11 cellular contexts compared by ENCODE assay signal in genomic region chr3:171258316-171258715, GRCh38.
DNase-seq lines count a peak whose midpoint lies in the region; ATAC-seq, FAIRE-seq and TF ChIP-seq lines count a peak whose summit lies in the region.
"Had no signal": no experiment of that assay in that cellular context is flagged by ENCODE, and none has a peak within 500 bp of the region (broad histone marks: within the 10 kb centered on the region; RNA-seq: fewer than 3 reads in every experiment).

No MANE protein-coding gene starts in this region.

- DNase-seq in CD4-positive, CD25-positive, alpha-beta regulatory T cell: no peak
- DNase-seq in HT1080 (ENCODE audit: low read depth): peak; percentile 41
- DNase-seq in K562 (ENCODE audit: extremely low read depth in 1 of 4, low spot score in 3 of 4): no peak
- DNase-seq in kidney tubule cell (ENCODE audit: low spot score): peak; percentile 68
- DNase-seq in NCI-H82 (lab: John Stamatoyannopoulos, UW): no peak
- no peak for DNase-seq in prostate gland (ENCODE audit: low spot score)
- DNase-seq in KBM-7: no peak
- no peak for DNase-seq in COLO668 (lab: John Stamatoyannopoulos, UW; ENCODE audit: unreplicated experiment)
- DNase-seq: NCI-H1436 had no signal

- no peak for TF ChIP-seq EP300 in K562 (IDR thresholded peaks at IDR 0.05; ENCODE audit: low read length)

- CTCF ChIA-PET in K562 (lab: Yijun Ruan, JAX; ENCODE audit: low intra/inter-chr PET ratio): no interaction called here

- 84% methylated on average over 2 of the region's 2 CpGs for WGBS in K562 (ENCODE audit: insufficient coverage, low coverage, missing lambda C conversion rate)
- 27% methylated on average over 2 of the region's 2 CpGs for WGBS in prostate gland

- no peak overlapping the region for H2AFZ ChIP-seq in K562 (ENCODE audit: low read depth, low read length)

- H3K27me3 Mint-ChIP-seq in CD4-positive, CD25-positive, alpha-beta regulatory T cell: no peaks in the 10 kb centered on the region

- H3K36me3 ChIP-seq in CD4-positive, CD25-positive, alpha-beta regulatory T cell (ENCODE audit: control insufficient read depth, insufficient read depth, low read length): no peaks in the 10 kb centered on the region
- H3K36me3 ChIP-seq in K562 (ENCODE audit: control insufficient read depth, insufficient read depth, low read length) (no peaks in the 10 kb centered on the region), prostate gland (no peaks in the 10 kb centered on the region)

- peaks cover 13% of the 10 kb centered on the region for H3K36me3 Mint-ChIP-seq in CD4-positive, CD25-positive, alpha-beta regulatory T cell

- POLR2A ChIA-PET in K562 (lab: Yijun Ruan, JAX): interaction anchor here (0.6 to 1.1 kb wide), 2 partner anchors 9 to 69 kb away, joined by 3 read pairs; no protein-coding TSS in a partner anchor

- no TSS peak for BruUV-seq in K562 (replicated peaks; lab: Mats Ljungman, UMichigan)

- TF ChIP-seq POLR2A in K562 (conservative IDR thresholded peaks at IDR 0.05): no peak
- no peak for TF ChIP-seq POLR2A in prostate gland (IDR thresholded peaks at IDR 0.05)

- H4K20me1 ChIP-seq in K562 (replicated peaks; ENCODE audit: control insufficient read depth, insufficient read depth, low read length): 0 out of 2 replicates have a peak, but pooled peaks cover 5% of the 10 kb centered on the region

- no peak overlapping the region for H3K4me2 ChIP-seq in K562 (ENCODE audit: insufficient read depth, low read length)

- ATAC-seq in CD4-positive, CD25-positive, alpha-beta regulatory T cell (ENCODE audit: low read depth in 2 of 2): no peak
- ATAC-seq in K562: no peak

- peak overlapping the region; percentile 88 for H3K27ac ChIP-seq in CD4-positive, CD25-positive, alpha-beta regulatory T cell (ENCODE audit: insufficient read depth, low read length, poor library complexity, severe bottlenecking)
- H3K27ac ChIP-seq in K562 (ENCODE audit: extremely low read depth, low read depth, low read length): no peak overlapping the region
- no peak overlapping the region for H3K27ac ChIP-seq in prostate gland
- H3K27ac ChIP-seq: C4-2B had no signal

- no peak for FAIRE-seq in K562 (lab: Jason Lieb, UNC)
- FAIRE-seq: TTC549 had no signal

- intact Hi-C loops in K562 (cut with micrococcal nuclease) (no loop called here), prostate gland (cut with DNase I) (no loop called here)

- peaks cover 56 to 98% (median 85%) of the 10 kb centered on the region in 4 donors for H3K4me1 Mint-ChIP-seq in CD4-positive, CD25-positive, alpha-beta regulatory T cell

- TF ChIP-seq RAD21 in K562 (CRISPR knock-in tag; conservative IDR thresholded peaks at IDR 0.05 in 1 of 2, IDR thresholded peaks at IDR 0.05 in 1 of 2): no peak

- H3K9me3 Mint-ChIP-seq in CD4-positive, CD25-positive, alpha-beta regulatory T cell: peaks cover 0 to 5% (median 0%) of the 10 kb centered on the region in 7 donors

- no peaks in the 10 kb centered on the region for H3K9me3 ChIP-seq in CD4-positive, CD25-positive, alpha-beta regulatory T cell (ENCODE audit: control insufficient read depth in 2 of 2, low read length in 2 of 2)
- H3K9me3 ChIP-seq in K562 (replicated peaks; ENCODE audit: control insufficient read depth, insufficient read depth, low read depth, low read length) (no peaks in the 10 kb centered on the region), prostate gland (no peaks in the 10 kb centered on the region)

- no peak overlapping the region for H3K9ac ChIP-seq in K562 (ENCODE audit: insufficient read depth in 1 of 2, low read depth in 2 of 2, low read length in 2 of 2)

- no peaks in the 10 kb centered on the region for H3K27me3 ChIP-seq in CD4-positive, CD25-positive, alpha-beta regulatory T cell (ENCODE audit: control insufficient read depth, insufficient read depth, low read length)
- H3K27me3 ChIP-seq in K562 (ENCODE audit: control insufficient read depth in 2 of 2, insufficient read depth in 2 of 2, low read length in 2 of 2) (no peaks in the 10 kb centered on the region), prostate gland (replicated peaks; ENCODE audit: insufficient read depth) (no peaks in the 10 kb centered on the region)

- H3K4me3 Mint-ChIP-seq in CD4-positive, CD25-positive, alpha-beta regulatory T cell: peak overlapping the region; percentile 44 to 68 (median 58)

- no peaks in the 10 kb centered on the region for H3K9me1 ChIP-seq in K562 (ENCODE audit: control insufficient read depth, insufficient read depth, low read length)

- H3K4me3 ChIP-seq in CD4-positive, CD25-positive, alpha-beta regulatory T cell (ENCODE audit: low read depth, low read length): peak overlapping the region; percentile 49
- H3K4me3 ChIP-seq in K562: no peak overlapping the region
- no peak overlapping the region for H3K4me3 ChIP-seq in prostate gland

- TF ChIP-seq CTCF in K562 (IDR thresholded peaks at IDR 0.05 in 2 of 3, conservative IDR thresholded peaks at IDR 0.05 in 1 of 3; ENCODE audit: insufficient read depth in 2 of 3, low read depth in 1 of 3, low read length in 3 of 3) (no peak), prostate gland (IDR thresholded peaks at IDR 0.05) (no peak)

- H3K79me2 ChIP-seq in K562 (ENCODE audit: control insufficient read depth, insufficient read depth, low read length): 0 out of 3 replicates have a peak, but pooled peaks cover 2% of the 10 kb centered on the region

- in situ Hi-C loops in K562 (cut with MboI) (no loop called here), KBM-7 (cut with MboI; ENCODE audit: low pct_unique_long_range_greater_than_20kb, low sequenced_read_pairs) (no loop called here)

- H3K4me1 ChIP-seq in CD4-positive, CD25-positive, alpha-beta regulatory T cell (ENCODE audit: control insufficient read depth, insufficient read depth, low read length, poor library complexity, severe bottlenecking): peaks cover 93% of the 10 kb centered on the region
- H3K4me1 ChIP-seq in K562 (replicated peaks in 1 of 2; ENCODE audit: control insufficient read depth in 2 of 2, insufficient read depth in 2 of 2, low read length in 2 of 2): no peaks in the 10 kb centered on the region
- no peaks in the 10 kb centered on the region for H3K4me1 ChIP-seq in prostate gland (replicated peaks)

- peak overlapping the region in 2 of 3 donors; percentile 99 to 100 for H3K27ac Mint-ChIP-seq in CD4-positive, CD25-positive, alpha-beta regulatory T cell

TF ChIP-seq in K562, 482 proteins besides CTCF, POLR2A, EP300 and RAD21:
- TF ChIP-seq HDAC6 (IDR thresholded peaks at IDR 0.05; ENCODE audit: low read depth, low read length) (no peak), SLC30A9 (CRISPR knock-in tag; IDR thresholded peaks at IDR 0.05) (no peak), PKNOX1 (IDR thresholded peaks at IDR 0.05) (peak; percentile 72), FOSL1 (tag; conservative IDR thresholded peaks at IDR 0.05) (peak; percentile 32), GTF2A2 (tag; IDR thresholded peaks at IDR 0.05) (no peak), JUND (IDR thresholded peaks at IDR 0.05; ENCODE audit: borderline replicate concordance, low read depth, low read length) (0 out of 2 replicates have a peak, but pooled peaks have one; percentile 13), JUND (tag; IDR thresholded peaks at IDR 0.05; ENCODE audit: borderline replicate concordance, low read depth, low read length) (no peak)

Comparison
In these comparisons a context has a peak if more than half of its experiments do, and no peak if none do; other contexts are left out.
1. DNase-seq: peak in HT1080 (single experiment) and kidney tubule cell (single experiment); none in CD4-positive, CD25-positive, alpha-beta regulatory T cell (0 of 3), K562 (0 of 4), NCI-H82 (single experiment), prostate gland (single experiment), KBM-7 (single experiment) and COLO668 (single experiment).